ENCODE assay signal across 10 cellular contexts in the genomic region with DNA sequence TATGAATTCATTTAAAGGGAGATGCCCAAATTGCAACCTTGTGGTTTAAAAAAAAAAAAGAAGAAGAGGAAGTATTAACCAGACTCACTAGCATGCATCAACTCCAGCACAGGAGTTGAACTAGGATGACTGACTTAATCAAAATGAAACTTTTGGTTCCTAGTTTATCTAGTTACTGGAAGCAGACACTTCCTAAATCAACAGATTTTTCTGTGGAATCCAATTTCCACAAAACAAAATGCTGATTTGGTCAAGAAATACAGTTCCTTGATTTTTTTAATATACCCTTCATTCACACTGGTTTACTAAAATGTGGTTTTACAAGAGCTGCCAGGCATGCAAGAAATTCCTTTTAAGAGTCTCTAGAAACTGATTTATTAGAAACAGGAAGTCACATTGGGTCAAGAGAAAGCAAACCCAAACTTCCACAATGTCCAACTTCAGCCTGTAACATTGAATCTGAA. TPM values are rescaled to one million over a fixed set of nuclear protein-coding genes. Genes with fewer than 3 reads are reported as not detected.
DNase-seq lines count a peak whose midpoint lies in the region; ATAC-seq and TF ChIP-seq lines count a peak whose summit lies in the region.
"Had no signal": no experiment of that assay in that cellular context is flagged by ENCODE, and none has a peak within 500 bp of the region (broad histone marks: within the 10 kb centered on the region; RNA-seq: fewer than 3 reads in every experiment).

No MANE protein-coding gene starts in this region.

- H4K20me1 ChIP-seq in Loucy (ENCODE audit: insufficient read depth, low read length, poor library complexity, severe bottlenecking) = no peaks in the 10 kb centered on the region

- peaks cover 0 to 5% (median 0%) of the 10 kb centered on the region in 9 donors for H3K36me3 ChIP-seq in heart right ventricle
- no peaks in the 10 kb centered on the region for H3K36me3 ChIP-seq in Loucy (ENCODE audit: insufficient read depth, low read length)
- H3K36me3 ChIP-seq: cardiac muscle cell had no signal

- H3K27me3 ChIP-seq in heart right ventricle (no peaks in the 10 kb centered on the region), right cardiac atrium (ENCODE audit: control insufficient read depth, insufficient read depth) (no peaks in the 10 kb centered on the region), Loucy (ENCODE audit: insufficient read depth, low read length, poor library complexity, severe bottlenecking) (no peaks in the 10 kb centered on the region)
- H3K27me3 ChIP-seq: cardiac muscle cell had no signal

- DNase-seq in heart right ventricle (no peak), right cardiac atrium (no peak), fibroblast of mammary gland (ENCODE audit: low read depth) (peak; percentile 24), NCI-H2196 treated with DMSO at 0.1 percent for 48 hours (lab: John Stamatoyannopoulos, UW; ENCODE audit: unreplicated experiment) (no peak), DMS53 treated with DMSO at 0.1 percent for 48 hours (lab: John Stamatoyannopoulos, UW; ENCODE audit: unreplicated experiment) (no peak), NCI-H1694 (lab: John Stamatoyannopoulos, UW) (no peak), NCI-H2227 treated with DMSO at 0.1 percent for 48 hours (lab: John Stamatoyannopoulos, UW) (no peak)

- 0 out of 2 replicates have a peak, but pooled peaks cover 3% of the 10 kb centered on the region for H3K79me2 ChIP-seq in Loucy (ENCODE audit: insufficient read depth, low read length)

- no peaks in the 10 kb centered on the region for H3F3A ChIP-seq in Loucy (ENCODE audit: low read depth)

- ATAC-seq in heart right ventricle = peak in 5 of 8 donors; percentile 31 to 50 (median 35)
- no peak for ATAC-seq in right cardiac atrium

- intact Hi-C loops in heart right ventricle (cut with DNase I) (no loop called here), right cardiac atrium (cut with DNase I) (no loop called here)

- no peak overlapping the region for H3K4me3 ChIP-seq in heart right ventricle
- H3K4me3 ChIP-seq in right cardiac atrium (ENCODE audit: low read length) = no peak overlapping the region
- no peak overlapping the region for H3K4me3 ChIP-seq in Loucy (ENCODE audit: low read length, poor library complexity, severe bottlenecking)
- no peak overlapping the region for H3K4me3 ChIP-seq in fibroblast of mammary gland (ENCODE audit: control insufficient read depth, low read depth, low read length)
- H3K4me3 ChIP-seq: cardiac muscle cell had no signal

- H3K9me3 ChIP-seq in heart right ventricle = no peaks in the 10 kb centered on the region
- H3K9me3 ChIP-seq in right cardiac atrium (ENCODE audit: control insufficient read depth, low read length) = no peaks in the 10 kb centered on the region
- H3K9me3 ChIP-seq in Loucy (ENCODE audit: insufficient read depth, low read depth, low read length) = no peaks in the 10 kb centered on the region

- peak overlapping the region; percentile 31 for H3K4me2 ChIP-seq in Loucy (ENCODE audit: low read depth, low read length, poor library complexity, severe bottlenecking)

- no peak overlapping the region for H3K9ac ChIP-seq in Loucy (ENCODE audit: low read depth, low read length, poor library complexity, severe bottlenecking)
- H3K9ac ChIP-seq: parathyroid adenoma had no signal

- H3K9me2 ChIP-seq in Loucy (replicated peaks; ENCODE audit: low read depth, low read length) = no peaks in the 10 kb centered on the region

- H3K27ac ChIP-seq in heart right ventricle = peak overlapping the region in 2 of 10 donors; percentile 19 to 37
- no peak overlapping the region for H3K27ac ChIP-seq in right cardiac atrium (ENCODE audit: low read length)
- H3K27ac ChIP-seq: cardiac muscle cell, parathyroid adenoma had no signal

- peaks cover 4 to 65% (median 23%) of the 10 kb centered on the region in 9 donors for H3K4me1 ChIP-seq in heart right ventricle
- H3K4me1 ChIP-seq in right cardiac atrium (ENCODE audit: control insufficient read depth, insufficient read depth, low read length) = no peaks in the 10 kb centered on the region
- peaks cover 24% of the 10 kb centered on the region for H3K4me1 ChIP-seq in Loucy (ENCODE audit: insufficient read depth, low read length, poor library complexity, severe bottlenecking)
- H3K4me1 ChIP-seq: parathyroid adenoma had no signal

- TF ChIP-seq CTCF in heart right ventricle (IDR thresholded peaks at IDR 0.05) = no peak
- TF ChIP-seq CTCF in Loucy (conservative IDR thresholded peaks at IDR 0.05; ENCODE audit: low read length) = no peak
- no peak for TF ChIP-seq CTCF in fibroblast of mammary gland (conservative IDR thresholded peaks at IDR 0.05; ENCODE audit: control insufficient read depth, insufficient read depth, low read depth, low read length)

- H2AFZ ChIP-seq in Loucy (ENCODE audit: low read length) = no peak overlapping the region
- H2AFZ ChIP-seq: parathyroid adenoma had no signal

RNA-seq across cellular contexts. Expression of a gene that starts 41.6 kb away (rescaled TPM):
- total RNA-seq in heart right ventricle (10 to 100 TPM in 9 of 10 donors, 1 to 10 TPM in 1; 9.1 to 18.9 (median 14.8) TPM), right cardiac atrium (10 to 100 TPM; 19.5 to 32.1 (median 24.6) TPM)
- polyA plus RNA-seq in heart right ventricle (1 to 10 TPM; 2.0 to 4.9 TPM), right cardiac atrium (4.2 TPM)

Comparison
In these comparisons a context has a peak if more than half of its experiments do, and no peak if none do; other contexts are left out.
1. ATAC-seq: peak in heart right ventricle (5 of 8); none in right cardiac atrium (0 of 2).